22 cellular contexts compared by ENCODE assay signal in genomic region chr7:103993551-103993950, GRCh38. TPM values are rescaled to one million over a fixed set of nuclear protein-coding genes. Genes with fewer than 3 reads are reported as not detected.
"Had no signal": no experiment of that assay in that cellular context is flagged by ENCODE, and none has a peak within 500 bp of the region (broad histone marks: within the 10 kb centered on the region; RNA-seq: fewer than 3 reads in every experiment).

No MANE protein-coding gene starts in this region.

- H3K27ac ChIP-seq: breast epithelium had no signal

- ATAC-seq: activated CD8-positive, alpha-beta T cell treated with anti-CD3 and anti-CD28 coated beads, Interleukin-2, amount 10 ng/mL, durations not matched to agents 7 days and 5 days; PC-3; T-helper 17 cell; WTC11 had no signal

- H3K4me3 ChIP-seq: breast epithelium had no signal

- H3K36me3 ChIP-seq: breast epithelium had no signal

- DNase-seq: activated CD4-positive, alpha-beta T cell treated with anti-CD3 and anti-CD28 coated beads for 48 hours; activated CD4-positive, alpha-beta T cell treated with anti-CD3 and anti-CD28 coated beads, Interleukin-2, amount 50 U/mL, for 4 hours; activated CD4-positive, CD25-positive, alpha-beta regulatory T cell treated with anti-CD3 and anti-CD28 coated beads, Interleukin-2, amount 50 U/mL, for 72 hours; activated CD8-positive, alpha-beta T cell treated with anti-CD3 and anti-CD28 coated beads, Interleukin-2, amount 10 ng/mL, durations not matched to agents 7 days and 5 days; activated effector memory CD4-positive, alpha-beta T cell treated with Interleukin-2 at 50 U/mL for 16 hours; activated naive CD4-positive, alpha-beta T cell; activated T-cell treated with anti-CD3 and anti-CD28 coated beads, Interleukin-2, amount 50 U/mL, for 24 hours; aorta; caudate nucleus; Karpas-422; NCI-H1105 treated with DMSO at 0.1 percent for 48 hours; NCI-H1436 treated with DMSO at 0.1 percent for 48 hours; NCI-H187 treated with DMSO at 0.1 percent for 48 hours; NCI-H2081 treated with DMSO at 0.1 percent for 48 hours; NCI-H446; PC-3; SHP77 treated with DMSO at 0.1 percent for 48 hours; T-helper 17 cell; T-helper 9 cell had no signal

- H3K4me1 ChIP-seq: breast epithelium had no signal

- H3K9me3 ChIP-seq: breast epithelium had no signal

RNA-seq across cellular contexts. Expression of gene RELN, which starts 4.1 kb away (rescaled TPM):
- total RNA-seq: activated CD8-positive, alpha-beta T cell treated with anti-CD3 and anti-CD28 coated beads, Interleukin-2, amount 10 ng/mL, durations not matched to agents 7 days and 5 days; activated T-helper 1 cell treated with anti-CD3 and anti-CD28 coated beads, Interleukin-12 subunit alpha, Interleukin-12 subunit beta, Interleukin-2, Interleukin-4 antibody, amounts not matched to agents 30 ng/mL and 10 ng/mL and 1 ng/mL, durations not matched to agents 14 hours and 24 hours and 36 hours; T-helper 17 cell had no signal
